In the genomic region with DNA sequence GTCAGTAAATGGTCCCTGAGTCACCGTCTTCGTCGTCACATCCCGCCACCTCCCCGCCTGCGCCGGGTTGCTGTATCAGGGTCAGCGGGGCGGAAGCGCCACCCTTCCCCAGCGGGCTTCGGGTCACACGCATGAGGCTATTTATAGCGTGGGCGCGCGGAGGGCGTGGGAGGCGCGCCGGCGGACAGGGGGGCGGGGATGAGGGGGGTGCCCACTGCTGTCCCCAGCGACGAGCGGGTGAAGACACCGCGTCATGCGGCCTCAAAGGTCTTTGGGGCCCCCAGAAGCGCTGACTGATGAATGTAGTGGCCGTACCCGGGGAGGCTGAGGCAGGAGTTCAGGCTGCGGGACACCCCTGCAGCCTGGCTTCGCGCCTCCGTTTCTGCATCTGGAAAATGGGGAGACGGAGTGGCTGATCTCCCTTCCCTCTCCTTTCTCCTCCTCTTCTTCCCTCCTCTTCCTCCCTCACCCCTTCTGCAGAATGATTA, we compare ENCODE assay signal across 8 cellular contexts. TPM values are rescaled to one million over a fixed set of nuclear protein-coding genes. Genes with fewer than 3 reads are reported as not detected.
A peak's percentile ranks its signal among the peaks of the same experiment; 100 is the strongest.
DNase-seq lines count a peak whose midpoint lies in the region; ATAC-seq and TF ChIP-seq lines count a peak whose summit lies in the region.

No MANE protein-coding gene starts in this region.

- H3K9me3 ChIP-seq in neural progenitor cell (ENCODE audit: low read depth) (no peaks in the 10 kb centered on the region), transverse colon (no peaks in the 10 kb centered on the region)

- no peak for TF ChIP-seq RAD21 in Ishikawa (IDR thresholded peaks at IDR 0.05; ENCODE audit: low read depth)

- H3K4me3 ChIP-seq in fibroblast of pulmonary artery (replicated peaks; ENCODE audit: low read depth, low read length) (no peak overlapping the region), neural progenitor cell (peak overlapping the region; percentile 47), transverse colon (peak overlapping the region in 1 of 4 donors; percentile 23)

- peak overlapping the region; percentile 81 for H2AFZ ChIP-seq in neural progenitor cell (replicated peaks)

- in situ Hi-C loops in transverse colon (cut with MboI; ENCODE audit: low pct_ligation_motif_present in 1 of 4, low pct_unique_long_range_greater_than_20kb in 1 of 4, low sequenced_read_pairs in 3 of 4), result no loop called here

- H3K4me1 ChIP-seq in neural progenitor cell (peaks cover 9% of the 10 kb centered on the region), transverse colon (peaks cover 4 to 10% (median 9%) of the 10 kb centered on the region in 4 donors)

- DNase-seq in GM04504 (ENCODE audit: low read depth) (peak; percentile 38), fibroblast of pulmonary artery (ENCODE audit: low read depth) (peak; percentile 70), neural progenitor cell (ENCODE audit: low spot score) (peak; percentile 67), transverse colon (peak; percentile 26), NCI-H748 treated with DMSO at 0.1 percent for 48 hours (lab: John Stamatoyannopoulos, UW) (no peak)
- peak; percentile 77 for DNase-seq in activated CD8-positive, alpha-beta memory T cell treated with anti-CD3 and anti-CD28 coated beads, Interleukin-2, amount 50 U/mL, for 48 hours

- H3K27ac ChIP-seq in neural progenitor cell (no peak overlapping the region), transverse colon (no peak overlapping the region)

- TF ChIP-seq CTCF in fibroblast of pulmonary artery (IDR thresholded peaks at IDR 0.05; ENCODE audit: low read length, missing control alignments), result no peak
- no peak for TF ChIP-seq CTCF in neural progenitor cell (IDR thresholded peaks at IDR 0.05)
- no peak for TF ChIP-seq CTCF in transverse colon (IDR thresholded peaks at IDR 0.05)

- peaks cover 16% of the 10 kb centered on the region for H3K4me1 Mint-ChIP-seq in neural progenitor cell

- no peaks in the 10 kb centered on the region for H3K36me3 ChIP-seq in neural progenitor cell
- no peaks in the 10 kb centered on the region for H3K36me3 ChIP-seq in transverse colon

- intact Hi-C loops in transverse colon (cut with DNase I; ENCODE audit: low total_unique reads), result no loop called here

- H3K9ac ChIP-seq in neural progenitor cell, result no peak overlapping the region

- WGBS in transverse colon (ENCODE audit: low coverage in 1 of 2), 2 donors, result 7 to 29% methylated on average over 4 to 37 of the region's 37 CpGs

- no peaks in the 10 kb centered on the region for H3K79me2 ChIP-seq in neural progenitor cell (ENCODE audit: low read depth)

- no peak for TF ChIP-seq POLR2A in transverse colon (IDR thresholded peaks at IDR 0.05)

- no peaks in the 10 kb centered on the region for H3K36me3 Mint-ChIP-seq in neural progenitor cell

- peaks cover 32% of the 10 kb centered on the region for H3K27me3 Mint-ChIP-seq in neural progenitor cell (ENCODE audit: insufficient read depth, low read depth)

- ATAC-seq in HG03095 (IDR thresholded peaks at IDR 0.05; ENCODE audit: unreplicated experiment), result no peak

- peak overlapping the region; percentile 73 for H3K4me3 Mint-ChIP-seq in neural progenitor cell

- no peaks in the 10 kb centered on the region for H3K9me3 Mint-ChIP-seq in neural progenitor cell

- H3K4me2 ChIP-seq in neural progenitor cell, result peak overlapping the region; percentile 85

- TF ChIP-seq EP300 in Ishikawa (IDR thresholded peaks at IDR 0.05; ENCODE audit: borderline replicate concordance) (no peak), transverse colon (IDR thresholded peaks at IDR 0.05; ENCODE audit: low read depth) (no peak)

- H4K20me1 ChIP-seq in neural progenitor cell (ENCODE audit: low read depth), result peaks cover 24% of the 10 kb centered on the region

- peaks cover 2% of the 10 kb centered on the region for H3F3A ChIP-seq in neural progenitor cell (ENCODE audit: low read depth)

- H3K27me3 ChIP-seq in neural progenitor cell, result peaks cover 23% of the 10 kb centered on the region
- peaks cover 70% of the 10 kb centered on the region for H3K27me3 ChIP-seq in transverse colon

- H3K27ac Mint-ChIP-seq in neural progenitor cell, result no peak overlapping the region

TF ChIP-seq in Ishikawa, 13 proteins besides CTCF, POLR2A, EP300 and RAD21:
- TF ChIP-seq EGR1 (IDR thresholded peaks at IDR 0.05), result peak; percentile 70
- TF ChIP-seq TAF1 (IDR thresholded peaks at IDR 0.05; ENCODE audit: low read depth), result no peak

RNA-seq across cellular contexts. Expression of gene UNC13A, which starts 7.9 kb away (rescaled TPM):
- total RNA-seq in neural progenitor cell (ENCODE audit: low replicate concordance) (0.77 and 1.3 TPM in 2 replicates), transverse colon (1 to 10 TPM in 1 of 4 donors, under 1 TPM in 3; under 0.01 to 1.9 (median 0.30) TPM)

RNA-seq across cellular contexts. Expression of gene MAP1S, which starts 39.0 kb away (rescaled TPM):
- total RNA-seq in neural progenitor cell (ENCODE audit: low replicate concordance) (8.9 and 30.4 TPM in 2 replicates), transverse colon (100 to 1,000 TPM in 2 of 4 donors, 10 to 100 TPM in 2; 30.2 to 159 (median 68.0) TPM)
